15 cellular contexts compared by ENCODE assay signal in genomic region chr11:62379586-62379985, GRCh38. TPM values are rescaled to one million over a fixed set of nuclear protein-coding genes. Genes with fewer than 3 reads are reported as not detected.
A peak's percentile ranks its signal among the peaks of the same experiment; 100 is the strongest.
DNase-seq lines count a peak whose midpoint lies in the region; TF ChIP-seq lines count a peak whose summit lies in the region.
"Not testable (repeated sequence)": the region's sequence is repeated elsewhere in the genome, so short reads cannot be mapped to it uniquely, and the experiment has no call there.
"Had no signal": no experiment of that assay in that cellular context is flagged by ENCODE, and none has a peak within 500 bp of the region (broad histone marks: within the 10 kb centered on the region; RNA-seq: fewer than 3 reads in every experiment).

No MANE protein-coding gene starts in this region.

- TF ChIP-seq CTCF in glutamatergic neuron (IDR thresholded peaks at IDR 0.05; ENCODE audit: partially characterized antibody, unreplicated experiment): not testable (repeated sequence)

- H3K27me3 Mint-ChIP-seq in activated naive CD4-positive, alpha-beta T cell treated with anti-CD3 and anti-CD28 coated beads, Interleukin-2, amount 50 U/mL, for 24 hours; glutamatergic neuron (ENCODE audit: unreplicated experiment): not testable (repeated sequence)

- peak overlapping the region; percentile 21 for H3K27ac Mint-ChIP-seq in activated naive CD4-positive, alpha-beta T cell treated with anti-CD3 and anti-CD28 coated beads, Interleukin-2, amount 50 U/mL, for 24 hours
- H3K27ac Mint-ChIP-seq in glutamatergic neuron (ENCODE audit: unreplicated experiment): peak overlapping the region; percentile 78

- H3K27ac ChIP-seq in caudate nucleus (ENCODE audit: low read depth, low read length) (peak overlapping the region; percentile 96), layer of hippocampus (ENCODE audit: low read depth, low read length) (peak overlapping the region; percentile 86), substantia nigra (ENCODE audit: low read depth, low read length, poor library complexity, severe bottlenecking) (peak overlapping the region; percentile 91)

- not testable (repeated sequence) for H3K27me3 ChIP-seq in layer of hippocampus (ENCODE audit: control insufficient read depth, insufficient read depth, low read length)

- DNase-seq in C1 segment of cervical spinal cord (lab: John Stamatoyannopoulos, UW) (peak in 9 of 14 donors; percentile 29 to 59 (median 38)), caudate nucleus (lab: John Stamatoyannopoulos, UW) (peak in 45 of 61 donors; percentile 19 to 85 (median 53)), occipital lobe (lab: John Stamatoyannopoulos, UW) (peak; percentile 43), substantia nigra (lab: John Stamatoyannopoulos, UW) (peak in 43 of 49 donors; percentile 14 to 90 (median 59))
- DNase-seq in glutamatergic neuron: not testable (repeated sequence)

- not testable (repeated sequence) for H3K9me3 Mint-ChIP-seq in activated naive CD4-positive, alpha-beta T cell treated with anti-CD3 and anti-CD28 coated beads, Interleukin-2, amount 50 U/mL, for 24 hours; glutamatergic neuron (ENCODE audit: unreplicated experiment)

- not testable (repeated sequence) for H3K36me3 Mint-ChIP-seq in activated naive CD4-positive, alpha-beta T cell treated with anti-CD3 and anti-CD28 coated beads, Interleukin-2, amount 50 U/mL, for 24 hours; glutamatergic neuron (ENCODE audit: unreplicated experiment)

- H3K4me3 Mint-ChIP-seq in activated naive CD4-positive, alpha-beta T cell treated with anti-CD3 and anti-CD28 coated beads, Interleukin-2, amount 50 U/mL, for 24 hours: not testable (repeated sequence)
- H3K4me3 Mint-ChIP-seq in glutamatergic neuron (ENCODE audit: unreplicated experiment): peak overlapping the region; percentile 27

- H3K4me1 Mint-ChIP-seq in activated naive CD4-positive, alpha-beta T cell treated with anti-CD3 and anti-CD28 coated beads, Interleukin-2, amount 50 U/mL, for 24 hours: not testable (repeated sequence)
- H3K4me1 Mint-ChIP-seq in glutamatergic neuron (ENCODE audit: low read depth, unreplicated experiment): peaks cover 41% of the 10 kb centered on the region

RNA-seq across cellular contexts. Expression of gene SCGB1A1, which starts 39.2 kb away (rescaled TPM):
- total RNA-seq in glutamatergic neuron (ENCODE audit: unreplicated experiment): not detected
- not detected for total RNA-seq in occipital lobe
- total RNA-seq: Calu3; CD4-positive, alpha-beta T cell; Daoy; G401; GM12878; H4; HFFc6; HT1080 had no signal

RNA-seq across cellular contexts. Expression of gene ASRGL1, which starts 42.3 kb away (rescaled TPM):
- total RNA-seq in glutamatergic neuron (ENCODE audit: unreplicated experiment) (55.7 TPM), occipital lobe (23.6 TPM)
